In genomic region chr14:97798204-97798603, GRCh38 we compare ENCODE assay signal across 21 cellular contexts.
A peak's percentile ranks its signal among the peaks of the same experiment; 100 is the strongest.
DNase-seq lines count a peak whose midpoint lies in the region; ATAC-seq and TF ChIP-seq lines count a peak whose summit lies in the region.
"Had no signal": no experiment of that assay in that cellular context is flagged by ENCODE, and none has a peak within 500 bp of the region (broad histone marks: within the 10 kb centered on the region; RNA-seq: fewer than 3 reads in every experiment).

No MANE protein-coding gene starts in this region.

- no peaks in the 10 kb centered on the region for H4K20me1 ChIP-seq in neural progenitor cell (ENCODE audit: low read depth)

- peak overlapping the region; percentile 26 for H2AFZ ChIP-seq in neural progenitor cell (replicated peaks)

- H3K4me2 ChIP-seq in neural progenitor cell, result no peak overlapping the region
- H3K4me2 ChIP-seq: KMS-11 had no signal

- peak overlapping the region; percentile 28 for H3K27ac Mint-ChIP-seq in T-helper 1 cell treated with Interleukin-12 subunit alpha and Interleukin-12 subunit beta and Interleukin-4 antibody, amounts not matched to agents 30 μg/mL and 1 μg/mL, for 36 hours
- peak overlapping the region; percentile 56 for H3K27ac Mint-ChIP-seq in CD8-positive, alpha-beta T cell
- H3K27ac Mint-ChIP-seq in brain (peak overlapping the region in 4 of 5 experiments; percentile 7 to 30 (median 26)), neural progenitor cell (no peak overlapping the region)

- no peak overlapping the region for H3K27ac ChIP-seq in CD8-positive, alpha-beta T cell (ENCODE audit: low read depth, low read length)
- H3K27ac ChIP-seq in neural progenitor cell, result no peak overlapping the region
- H3K27ac ChIP-seq in esophagus squamous epithelium, result no peak overlapping the region
- H3K27ac ChIP-seq: KMS-11 had no signal

- CTCF ChIA-PET in CD8-positive, alpha-beta T cell (lab: Charles Lee), result no interaction called here

- peaks cover 5% of the 10 kb centered on the region for H3K4me1 Mint-ChIP-seq in T-helper 1 cell treated with Interleukin-12 subunit alpha and Interleukin-12 subunit beta and Interleukin-4 antibody, amounts not matched to agents 30 μg/mL and 1 μg/mL, for 36 hours (ENCODE audit: low read depth)
- peaks cover 24% of the 10 kb centered on the region for H3K4me1 Mint-ChIP-seq in CD8-positive, alpha-beta T cell (ENCODE audit: low read depth)
- H3K4me1 Mint-ChIP-seq in brain (peaks cover 6% of the 10 kb centered on the region), neural progenitor cell (peaks cover 18% of the 10 kb centered on the region)

- no peaks in the 10 kb centered on the region for H3F3A ChIP-seq in neural progenitor cell (ENCODE audit: low read depth)

- no peak overlapping the region for H3K4me3 Mint-ChIP-seq in T-helper 1 cell treated with Interleukin-12 subunit alpha and Interleukin-12 subunit beta and Interleukin-4 antibody, amounts not matched to agents 30 μg/mL and 1 μg/mL, for 36 hours
- peak overlapping the region; percentile 9 for H3K4me3 Mint-ChIP-seq in CD8-positive, alpha-beta T cell
- H3K4me3 Mint-ChIP-seq in brain (no peak overlapping the region), neural progenitor cell (no peak overlapping the region)

- H3K79me2 ChIP-seq in neural progenitor cell (ENCODE audit: low read depth), result no peaks in the 10 kb centered on the region

- no peaks in the 10 kb centered on the region for H3K36me3 Mint-ChIP-seq in T-helper 1 cell treated with Interleukin-12 subunit alpha and Interleukin-12 subunit beta and Interleukin-4 antibody, amounts not matched to agents 30 μg/mL and 1 μg/mL, for 36 hours (ENCODE audit: low read depth)
- no peaks in the 10 kb centered on the region for H3K36me3 Mint-ChIP-seq in CD8-positive, alpha-beta T cell
- H3K36me3 Mint-ChIP-seq in brain (no peaks in the 10 kb centered on the region), neural progenitor cell (no peaks in the 10 kb centered on the region)

- no peaks in the 10 kb centered on the region for H3K9me3 ChIP-seq in CD8-positive, alpha-beta T cell (ENCODE audit: low read length)
- no peaks in the 10 kb centered on the region for H3K9me3 ChIP-seq in neural progenitor cell (ENCODE audit: low read depth)
- H3K9me3 ChIP-seq in esophagus squamous epithelium, result no peaks in the 10 kb centered on the region

- H3K9me3 Mint-ChIP-seq in T-helper 1 cell treated with Interleukin-12 subunit alpha and Interleukin-12 subunit beta and Interleukin-4 antibody, amounts not matched to agents 30 μg/mL and 1 μg/mL, for 36 hours, result no peaks in the 10 kb centered on the region
- H3K9me3 Mint-ChIP-seq in CD8-positive, alpha-beta T cell, result no peaks in the 10 kb centered on the region
- H3K9me3 Mint-ChIP-seq in brain, result no peaks in the 10 kb centered on the region
- H3K9me3 Mint-ChIP-seq in neural progenitor cell, result no peaks in the 10 kb centered on the region

- ATAC-seq in CD8-positive, alpha-beta T cell, result no peak
- ATAC-seq in HG03025 (IDR thresholded peaks at IDR 0.05; ENCODE audit: low FRiP score, unreplicated experiment), result no peak
- ATAC-seq: PC-3, SK-N-SH treated with all-trans-retinoic acid at 6 μM for 48 hours had no signal

- no peak overlapping the region for H3K9ac ChIP-seq in neural progenitor cell
- H3K9ac ChIP-seq: KMS-11 had no signal

- TF ChIP-seq POLR2A in esophagus squamous epithelium (IDR thresholded peaks at IDR 0.05), result no peak

- 75 to 78% methylated on average over 8 to 9 of the region's 9 CpGs for WGBS in esophagus squamous epithelium, 2 donors

- H3K27me3 Mint-ChIP-seq in T-helper 1 cell treated with Interleukin-12 subunit alpha and Interleukin-12 subunit beta and Interleukin-4 antibody, amounts not matched to agents 30 μg/mL and 1 μg/mL, for 36 hours (ENCODE audit: low read depth), result no peaks in the 10 kb centered on the region
- no peaks in the 10 kb centered on the region for H3K27me3 Mint-ChIP-seq in CD8-positive, alpha-beta T cell (ENCODE audit: low read depth)
- H3K27me3 Mint-ChIP-seq in brain (peaks cover 33% of the 10 kb centered on the region), neural progenitor cell (ENCODE audit: insufficient read depth, low read depth) (peaks cover 8% of the 10 kb centered on the region)

- POLR2A ChIA-PET in CD8-positive, alpha-beta T cell (lab: Charles Lee), result interaction anchor here (0.6 to 1.5 kb wide), 2 partner anchors 9 to 303 kb away, joined by 3 read pairs; no protein-coding TSS in a partner anchor

- H3K36me3 ChIP-seq in CD8-positive, alpha-beta T cell (ENCODE audit: insufficient read depth, low read length), result no peaks in the 10 kb centered on the region
- H3K36me3 ChIP-seq in neural progenitor cell, result no peaks in the 10 kb centered on the region
- H3K36me3 ChIP-seq in esophagus squamous epithelium, result no peaks in the 10 kb centered on the region

- no peak overlapping the region for H3K4me3 ChIP-seq in CD8-positive, alpha-beta T cell (ENCODE audit: low read depth, low read length)
- no peak overlapping the region for H3K4me3 ChIP-seq in neural progenitor cell
- no peak overlapping the region for H3K4me3 ChIP-seq in esophagus squamous epithelium

- no peaks in the 10 kb centered on the region for H3K27me3 ChIP-seq in CD8-positive, alpha-beta T cell (ENCODE audit: insufficient read depth, low read length)
- H3K27me3 ChIP-seq in neural progenitor cell (no peaks in the 10 kb centered on the region), esophagus squamous epithelium (no peaks in the 10 kb centered on the region)

- H3K4me1 ChIP-seq in CD8-positive, alpha-beta T cell (ENCODE audit: insufficient read depth, low read length), result peaks cover 8% of the 10 kb centered on the region
- H3K4me1 ChIP-seq in neural progenitor cell (no peaks in the 10 kb centered on the region), esophagus squamous epithelium (no peaks in the 10 kb centered on the region)

- TF ChIP-seq CTCF in CD8-positive, alpha-beta T cell (IDR thresholded peaks at IDR 0.05), result no peak
- TF ChIP-seq CTCF in brain (conservative IDR thresholded peaks at IDR 0.05), result no peak
- no peak for TF ChIP-seq CTCF in neural progenitor cell (IDR thresholded peaks at IDR 0.05)
- no peak for TF ChIP-seq CTCF in esophagus squamous epithelium (IDR thresholded peaks at IDR 0.05)

- DNase-seq in T-helper 1 cell, result no peak
- no peak for DNase-seq in CD8-positive, alpha-beta T cell
- DNase-seq in neural progenitor cell (ENCODE audit: low spot score), result no peak
- no peak for DNase-seq in esophagus squamous epithelium (lab: John Stamatoyannopoulos, UW)
- DNase-seq: COR-L47; DMS53; H7; NCI-H1092; NCI-H1417 treated with DMSO at 0.1 percent for 48 hours; NCI-H1694 treated with DMSO at 0.1 percent for 48 hours; NCI-H2081 treated with DMSO at 0.1 percent for 48 hours; NCI-H446 treated with DMSO at 0.1 percent for 48 hours; NCI-H526; NCI-H82; NK-92 treated with Interleukin-12 subunit alpha and Interleukin-12 subunit beta, amount 100 ng/mL, for 24 hours; PC-3 had no signal

- intact Hi-C loops in CD8-positive, alpha-beta T cell (cut with DNase I, micrococcal nuclease), result no loop called here
- intact Hi-C loops in esophagus squamous epithelium (cut with DNase I), result no loop called here
